ENCODE assay signal across 8 cellular contexts in the genomic region with DNA sequence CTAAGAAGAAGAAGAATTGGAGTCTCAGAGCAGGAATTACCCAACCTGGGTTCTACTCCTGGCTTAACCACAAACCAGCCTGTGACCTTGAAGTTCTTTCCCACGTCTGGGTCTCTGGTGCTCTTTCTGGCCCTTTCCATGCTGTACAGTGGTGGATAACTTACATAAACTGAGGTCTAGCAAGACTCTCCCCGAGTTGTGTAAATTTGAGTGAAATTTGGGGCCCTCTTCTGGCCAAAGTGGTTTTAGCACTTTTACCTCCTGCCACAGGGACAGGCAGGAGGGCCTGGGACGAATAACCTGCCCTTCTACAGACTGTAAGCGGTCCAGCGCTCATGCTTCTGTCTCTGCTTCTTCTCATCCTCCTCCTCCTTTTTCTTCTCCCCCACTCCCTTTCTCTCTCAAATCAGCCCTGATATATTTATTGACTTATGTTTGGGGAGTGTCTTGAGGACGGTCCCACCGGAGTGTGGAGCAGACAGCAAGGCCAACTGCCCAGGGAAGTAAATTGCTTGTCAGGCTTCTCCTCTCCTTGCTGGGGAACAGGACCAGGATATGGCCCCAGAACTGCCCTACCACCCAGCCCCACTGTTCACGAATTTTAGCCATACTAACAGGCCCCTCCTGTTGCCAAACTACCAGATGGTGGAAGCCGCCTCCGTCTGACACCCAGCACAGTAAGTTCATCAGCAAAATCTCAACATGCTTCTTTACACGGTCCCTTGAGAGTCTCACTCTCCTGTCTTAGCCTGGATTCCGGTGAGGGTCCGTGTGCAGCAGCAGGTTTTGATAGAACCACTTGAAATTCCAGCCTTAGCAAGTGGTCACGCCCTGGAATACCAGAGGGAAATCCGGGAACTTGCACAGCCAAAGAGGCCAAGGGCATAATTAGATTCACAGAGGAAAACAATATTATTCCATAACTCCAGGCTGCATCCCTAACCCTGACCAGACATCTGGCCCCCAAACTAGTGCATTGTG. TPM values are rescaled to one million over a fixed set of nuclear protein-coding genes. Genes with fewer than 3 reads are reported as not detected.
A peak's percentile ranks its signal among the peaks of the same experiment; 100 is the strongest.
DNase-seq lines count a peak whose midpoint lies in the region; ATAC-seq and TF ChIP-seq lines count a peak whose summit lies in the region.

No MANE protein-coding gene starts in this region.

- H3K27ac ChIP-seq in Panc1 (ENCODE audit: low read length), result no peak overlapping the region
- no peak overlapping the region for H3K27ac ChIP-seq in neural progenitor cell

- H3K27ac Mint-ChIP-seq in activated T-helper 1 cell treated with anti-CD3 and anti-CD28 coated beads, Interleukin-12 subunit alpha, Interleukin-12 subunit beta, Interleukin-2, Interleukin-4 antibody, amounts not matched to agents 30 ng/mL and 10 ng/mL and 1 ng/mL, durations not matched to agents 14 hours and 24 hours and 36 hours, result no peak overlapping the region
- H3K27ac Mint-ChIP-seq in neural progenitor cell, result peak overlapping the region; percentile 46

- H3K27me3 ChIP-seq in Panc1 (ENCODE audit: control insufficient read depth, insufficient read depth, low read length) (no peaks in the 10 kb centered on the region), neural progenitor cell (peaks cover 37% of the 10 kb centered on the region)

- H3K4me1 ChIP-seq in Panc1 (ENCODE audit: control insufficient read depth, insufficient read depth, low read length) (peaks cover 1% of the 10 kb centered on the region), neural progenitor cell (peaks cover 12% of the 10 kb centered on the region)

- no peak overlapping the region for H3K4me3 ChIP-seq in Panc1 (ENCODE audit: low read depth in 2 of 2, low read length in 2 of 2)
- no peak overlapping the region for H3K4me3 ChIP-seq in neural progenitor cell

- peak overlapping the region; percentile 2 for H3K4me3 Mint-ChIP-seq in activated T-helper 1 cell treated with anti-CD3 and anti-CD28 coated beads, Interleukin-12 subunit alpha, Interleukin-12 subunit beta, Interleukin-2, Interleukin-4 antibody, amounts not matched to agents 30 ng/mL and 10 ng/mL and 1 ng/mL, durations not matched to agents 14 hours and 24 hours and 36 hours
- no peak overlapping the region for H3K4me3 Mint-ChIP-seq in neural progenitor cell

- H3K4me2 ChIP-seq in neural progenitor cell, result no peak overlapping the region

- intact Hi-C loops in Panc1 (cut with micrococcal nuclease; ENCODE audit: unreplicated experiment), result loop anchor here (1.0 to 10.0 kb wide), 2 partner anchors 95 to 146 kb away; no protein-coding TSS in a partner anchor
- intact Hi-C loops in activated T-helper 1 cell treated with anti-CD3 and anti-CD28 coated beads, Interleukin-12 subunit alpha, Interleukin-12 subunit beta, Interleukin-2, Interleukin-4 antibody, amounts not matched to agents 30 ng/mL and 10 ng/mL and 1 ng/mL, durations not matched to agents 14 hours and 24 hours and 36 hours (cut with micrococcal nuclease), result loop anchor here (1.0 to 5.0 kb wide), 2 partner anchors 87 to 146 kb away; no protein-coding TSS in a partner anchor

- TF ChIP-seq CTCF in Panc1 (IDR thresholded peaks at IDR 0.05) (peak; percentile 90), neural progenitor cell (IDR thresholded peaks at IDR 0.05) (peak; percentile 76)

- BruUV-seq in Panc1 (replicated peaks; lab: Mats Ljungman, UMichigan), result no TSS peak

- H3K36me3 ChIP-seq in Panc1 (ENCODE audit: control insufficient read depth, insufficient read depth, low read length) (no peaks in the 10 kb centered on the region), neural progenitor cell (no peaks in the 10 kb centered on the region)

- peaks cover 5% of the 10 kb centered on the region for H4K20me1 ChIP-seq in neural progenitor cell (ENCODE audit: low read depth)

- H3K9me3 ChIP-seq in Panc1 (ENCODE audit: control insufficient read depth, insufficient read depth, low read depth, low read length) (no peaks in the 10 kb centered on the region), neural progenitor cell (ENCODE audit: low read depth) (no peaks in the 10 kb centered on the region)

- no peaks in the 10 kb centered on the region for H3K36me3 Mint-ChIP-seq in activated T-helper 1 cell treated with anti-CD3 and anti-CD28 coated beads, Interleukin-12 subunit alpha, Interleukin-12 subunit beta, Interleukin-2, Interleukin-4 antibody, amounts not matched to agents 30 ng/mL and 10 ng/mL and 1 ng/mL, durations not matched to agents 14 hours and 24 hours and 36 hours (ENCODE audit: low read depth)
- H3K36me3 Mint-ChIP-seq in neural progenitor cell, result peaks cover 6% of the 10 kb centered on the region

- ATAC-seq in HG03159 (IDR thresholded peaks at IDR 0.05; ENCODE audit: unreplicated experiment) (peak; percentile 53), Panc1 (peak; percentile 78)

- H3K79me2 ChIP-seq in neural progenitor cell (ENCODE audit: low read depth), result no peaks in the 10 kb centered on the region

- peaks cover 19% of the 10 kb centered on the region for H3K4me1 Mint-ChIP-seq in activated T-helper 1 cell treated with anti-CD3 and anti-CD28 coated beads, Interleukin-12 subunit alpha, Interleukin-12 subunit beta, Interleukin-2, Interleukin-4 antibody, amounts not matched to agents 30 ng/mL and 10 ng/mL and 1 ng/mL, durations not matched to agents 14 hours and 24 hours and 36 hours (ENCODE audit: low read depth)
- peaks cover 22% of the 10 kb centered on the region for H3K4me1 Mint-ChIP-seq in neural progenitor cell

- peak; percentile 39 for DNase-seq in NOMO-1 treated with DMSO at 0.1 percent for 48 hours (lab: John Stamatoyannopoulos, UW; ENCODE audit: unreplicated experiment)
- no peak for DNase-seq in NOMO-1 treated with dmso at 0.1 percent for 144 hours (lab: John Stamatoyannopoulos, UW; ENCODE audit: unreplicated experiment)
- peak; percentile 57 for DNase-seq in Panc1 (ENCODE audit: low read depth, low spot score)
- peak; percentile 40 for DNase-seq in activated T-helper 1 cell treated with anti-CD3 and anti-CD28 coated beads, Interleukin-12 subunit alpha, Interleukin-12 subunit beta, Interleukin-2, Interleukin-4 antibody, amounts not matched to agents 30 ng/mL and 10 ng/mL and 1 ng/mL, durations not matched to agents 14 hours and 24 hours and 36 hours (ENCODE audit: low spot score)
- DNase-seq in fibroblast of peridontal ligament (ENCODE audit: extremely low read depth), result peak; percentile 83
- DNase-seq in neural progenitor cell (ENCODE audit: low spot score), result peak; percentile 71
- peak; percentile 75 for DNase-seq in ureter (ENCODE audit: low spot score)

- H3K9me3 Mint-ChIP-seq in activated T-helper 1 cell treated with anti-CD3 and anti-CD28 coated beads, Interleukin-12 subunit alpha, Interleukin-12 subunit beta, Interleukin-2, Interleukin-4 antibody, amounts not matched to agents 30 ng/mL and 10 ng/mL and 1 ng/mL, durations not matched to agents 14 hours and 24 hours and 36 hours, result peaks cover 6% of the 10 kb centered on the region
- peaks cover 9% of the 10 kb centered on the region for H3K9me3 Mint-ChIP-seq in neural progenitor cell

- in situ Hi-C loops in Panc1 (cut with HindIII; ENCODE audit: low pct_unique_long_range_greater_than_20kb, low sequenced_read_pairs), result no loop called here

- no peak overlapping the region for H3K9ac ChIP-seq in neural progenitor cell

- H3F3A ChIP-seq in neural progenitor cell (ENCODE audit: low read depth), result peaks cover 14% of the 10 kb centered on the region

- H2AFZ ChIP-seq in neural progenitor cell (replicated peaks), result no peak overlapping the region

- H3K27me3 Mint-ChIP-seq in activated T-helper 1 cell treated with anti-CD3 and anti-CD28 coated beads, Interleukin-12 subunit alpha, Interleukin-12 subunit beta, Interleukin-2, Interleukin-4 antibody, amounts not matched to agents 30 ng/mL and 10 ng/mL and 1 ng/mL, durations not matched to agents 14 hours and 24 hours and 36 hours (ENCODE audit: insufficient read depth), result peaks cover 39% of the 10 kb centered on the region
- peaks cover 11% of the 10 kb centered on the region for H3K27me3 Mint-ChIP-seq in neural progenitor cell (ENCODE audit: insufficient read depth, low read depth)

- CTCF ChIA-PET in Panc1 (lab: Charles Lee), result no interaction called here

- POLR2A ChIA-PET in Panc1 (lab: Charles Lee), result no interaction called here

RNA-seq across cellular contexts. Expression of a gene that starts 4.1 kb away (rescaled TPM):
- total RNA-seq in Panc1 (2021; ENCODE audit: unreplicated experiment), result 5.7 TPM
- polyA plus RNA-seq in Panc1 (2012; ENCODE audit: insufficient read length), result 5.5 TPM
- total RNA-seq in activated T-helper 1 cell treated with anti-CD3 and anti-CD28 coated beads, Interleukin-12 subunit alpha, Interleukin-12 subunit beta, Interleukin-2, Interleukin-4 antibody, amounts not matched to agents 30 ng/mL and 10 ng/mL and 1 ng/mL, durations not matched to agents 14 hours and 24 hours and 36 hours, result 9.6 and 10.4 TPM in 2 replicates
- total RNA-seq in neural progenitor cell (ENCODE audit: low replicate concordance), result 2.3 and 4.7 TPM in 2 replicates
- total RNA-seq in ureter, result 50.3 TPM

RNA-seq across cellular contexts. Expression of a gene that starts 58.5 kb away (rescaled TPM):
- total RNA-seq in Panc1 (2021; ENCODE audit: unreplicated experiment), result 28.9 TPM
- 24.2 TPM for polyA plus RNA-seq in Panc1 (2012; ENCODE audit: insufficient read length)
- 19.4 and 20.0 TPM in 2 replicates for total RNA-seq in activated T-helper 1 cell treated with anti-CD3 and anti-CD28 coated beads, Interleukin-12 subunit alpha, Interleukin-12 subunit beta, Interleukin-2, Interleukin-4 antibody, amounts not matched to agents 30 ng/mL and 10 ng/mL and 1 ng/mL, durations not matched to agents 14 hours and 24 hours and 36 hours
- 26.4 and 32.0 TPM in 2 replicates for total RNA-seq in neural progenitor cell (ENCODE audit: low replicate concordance)
- total RNA-seq in ureter, result 49.3 TPM
